17 cellular contexts compared by ENCODE assay signal in the genomic region with DNA sequence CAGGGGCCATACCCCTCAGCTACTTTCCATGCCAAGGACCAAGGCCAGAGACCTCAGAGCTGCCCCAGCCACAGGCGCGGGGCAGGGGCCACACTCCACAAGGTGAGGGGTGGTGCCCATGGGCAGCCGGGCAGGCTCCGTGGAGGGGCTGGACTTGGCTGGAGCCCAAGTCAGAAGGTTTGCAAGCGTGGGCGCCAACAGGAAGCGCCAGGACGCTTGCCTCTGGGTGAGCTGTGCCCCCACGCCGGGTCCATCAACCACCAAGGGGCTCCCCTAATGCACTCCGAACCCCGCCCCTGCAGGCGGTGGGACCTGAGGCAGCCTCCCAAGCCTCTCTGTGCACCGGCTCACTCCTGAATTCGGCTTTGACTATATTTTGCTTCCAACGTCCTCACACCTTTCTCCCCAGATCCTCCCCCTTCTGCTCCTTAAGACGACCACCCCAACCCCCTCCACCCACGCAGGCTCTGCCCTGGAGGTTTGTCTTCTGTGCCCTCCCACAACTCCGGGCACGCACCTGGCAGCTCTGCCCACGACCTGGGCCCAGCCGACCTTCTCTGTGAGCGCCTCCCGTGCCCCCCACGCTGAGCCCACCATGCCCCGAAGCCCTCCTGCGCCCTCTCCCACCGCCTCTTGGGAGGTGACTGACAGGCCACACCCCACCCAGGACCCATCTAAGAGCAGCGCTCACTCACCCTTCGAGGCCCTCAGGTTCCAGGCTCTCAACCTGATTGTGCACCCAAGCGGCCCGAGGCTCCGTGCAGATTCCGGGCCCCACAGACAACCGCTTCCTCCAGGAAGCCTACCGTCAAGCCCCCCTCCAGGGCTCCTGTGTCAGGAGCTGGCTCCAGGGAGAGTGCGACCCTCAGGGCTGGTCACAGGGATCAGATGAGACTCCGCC. TPM values are rescaled to one million over a fixed set of nuclear protein-coding genes. Genes with fewer than 3 reads are reported as not detected.
"Had no signal": no experiment of that assay in that cellular context is flagged by ENCODE, and none has a peak within 500 bp of the region (broad histone marks: within the 10 kb centered on the region; RNA-seq: fewer than 3 reads in every experiment).

No MANE protein-coding gene starts in this region.

- H3K9me3 ChIP-seq: testis had no signal

- H3K4me1 ChIP-seq: foreskin keratinocyte had no signal

- H3K27ac ChIP-seq: foreskin keratinocyte, sigmoid colon, testis, upper lobe of right lung had no signal

- ATAC-seq: foreskin keratinocyte; stimulated activated naive CD8-positive, alpha-beta T cell treated with anti-CD3 and anti-CD28 coated beads, Interleukin-15, amount 100 ng/mL, for 72 hours; T-cell; upper lobe of right lung had no signal

- DNase-seq: activated CD4-positive, alpha-beta T cell treated with anti-CD3 and anti-CD28 coated beads, Interleukin-2, amount 50 U/mL, for 1 hour; activated naive CD4-positive, alpha-beta T cell; activated naive CD8-positive, alpha-beta T cell treated with anti-CD3 and anti-CD28 coated beads, Interleukin-2, amount 10 ng/mL, durations not matched to agents 7 days and 5 days; cortex of kidney; effector CD4-positive, alpha-beta T cell; foreskin keratinocyte; kidney glomerular epithelial cell; sigmoid colon; stimulated activated CD4-positive, alpha-beta T cell treated with anti-CD3 and anti-CD28 coated beads, Interleukin-1b, Interleukin-23, amount 100 ng/mL, for 48 hours; stimulated activated naive CD8-positive, alpha-beta T cell treated with anti-CD3 and anti-CD28 coated beads, Interleukin-15, amount 100 ng/mL, for 72 hours; T-cell; T-helper 9 cell; testis; upper lobe of right lung had no signal

- H3K36me3 ChIP-seq: sigmoid colon, upper lobe of right lung had no signal

- H3K4me3 ChIP-seq: sigmoid colon, testis, upper lobe of right lung had no signal

- H3K27me3 ChIP-seq: foreskin keratinocyte, testis, upper lobe of right lung had no signal

RNA-seq across cellular contexts. Expression of a gene that starts 2.6 kb away (rescaled TPM):
- total RNA-seq: activated T-helper 1 cell treated with anti-CD3 and anti-CD28 coated beads, Interleukin-12 subunit alpha, Interleukin-12 subunit beta, Interleukin-2, Interleukin-4 antibody, amounts not matched to agents 30 ng/mL and 10 ng/mL and 1 ng/mL, durations not matched to agents 14 hours and 24 hours and 36 hours had no signal

RNA-seq across cellular contexts. Expression of a gene that starts 50.4 kb away (rescaled TPM):
- total RNA-seq: neural crest cell, osteocyte had no signal
